Comparison of ENCODE assay signal across 24 cellular contexts in the genomic region with DNA sequence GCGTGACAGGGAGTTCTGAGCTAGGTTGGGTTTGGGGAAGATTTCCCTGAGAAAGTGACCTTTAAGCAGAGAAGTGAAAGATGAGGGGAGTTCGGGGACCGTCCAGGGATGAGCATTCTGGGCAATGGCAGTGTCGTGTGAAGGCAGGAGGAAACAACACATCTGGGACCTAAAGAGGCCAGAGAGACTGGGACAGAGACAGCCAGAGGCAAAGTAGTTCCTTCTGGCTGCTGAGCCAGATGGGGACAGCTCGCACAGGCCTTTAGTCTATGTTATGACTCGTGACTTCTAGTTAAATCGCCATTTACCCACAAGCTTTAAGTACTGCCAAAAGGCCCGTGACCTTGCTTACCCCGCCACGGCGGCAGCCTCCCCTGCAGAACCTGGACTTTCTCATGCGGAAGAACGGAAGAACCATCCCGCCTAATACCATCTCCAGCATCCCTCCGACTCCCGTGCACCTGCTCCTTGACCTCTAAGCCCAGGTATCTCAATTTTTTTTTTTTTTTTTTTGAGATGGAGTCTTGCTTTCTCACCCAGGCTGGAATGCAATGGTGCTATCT. TPM values are rescaled to one million over a fixed set of nuclear protein-coding genes. Genes with fewer than 3 reads are reported as not detected.
DNase-seq lines count a peak whose midpoint lies in the region; ATAC-seq and TF ChIP-seq lines count a peak whose summit lies in the region.
"Had no signal": no experiment of that assay in that cellular context is flagged by ENCODE, and none has a peak within 500 bp of the region (broad histone marks: within the 10 kb centered on the region; RNA-seq: fewer than 3 reads in every experiment).

No MANE protein-coding gene starts in this region.

- H3K9me3 ChIP-seq in BE2C = no peaks in the 10 kb centered on the region
- H3K9me3 ChIP-seq: adrenal gland, suprapubic skin, upper lobe of right lung had no signal

- H3K9me3 Mint-ChIP-seq in natural killer cell treated with Interleukin-12 subunit alpha and Interleukin-12 subunit beta and Interleukin-15 and Interleukin-18, amount 100 ng/mL, for 72 hours = no peaks in the 10 kb centered on the region
- H3K9me3 Mint-ChIP-seq in natural killer cell (no peaks in the 10 kb centered on the region), glutamatergic neuron (ENCODE audit: unreplicated experiment) (peaks cover 2% of the 10 kb centered on the region), T-cell (no peaks in the 10 kb centered on the region)
- H3K9me3 Mint-ChIP-seq: activated T-cell treated with anti-CD3 and anti-CD28 coated beads, Interleukin-2, amount 50 U/mL, for 4 hours; CD4-positive, alpha-beta T cell; mesothelial cell of epicardium; naive B cell had no signal

- DNase-seq in natural killer cell treated with Interleukin-12 subunit alpha and Interleukin-12 subunit beta and Interleukin-15 and Interleukin-18, amount 100 ng/mL, for 72 hours (ENCODE audit: low spot score) = peak; percentile 13
- no peak for DNase-seq in natural killer cell
- DNase-seq in MV-4-11 (lab: John Stamatoyannopoulos, UW) = peak; percentile 30
- DNase-seq in glutamatergic neuron = no peak
- no peak for DNase-seq in C1 segment of cervical spinal cord (lab: John Stamatoyannopoulos, UW)
- DNase-seq in T-cell = no peak
- DNase-seq in BE2C = no peak
- DNase-seq: activated CD4-positive, alpha-beta T cell treated with anti-CD3 and anti-CD28 coated beads for 36 hours; activated naive CD4-positive, alpha-beta T cell; activated T-cell treated with anti-CD3 and anti-CD28 coated beads, Interleukin-2, amount 50 U/mL, for 4 hours; adrenal gland; CD4-positive, alpha-beta T cell; GOT3; Kasumi-1; naive B cell; NCI-H1105 treated with DMSO at 0.1 percent for 48 hours; NCI-H1930; NCI-H526; stimulated activated CD4-positive, alpha-beta T cell treated with anti-CD3 and anti-CD28 coated beads, Interleukin-1b, Interleukin-23, amount 100 ng/mL, for 48 hours; upper lobe of right lung had no signal

- H3K4me3 ChIP-seq in BE2C (ENCODE audit: low read depth, low read length) = no peak overlapping the region
- H3K4me3 ChIP-seq: adrenal gland, smooth muscle cell, suprapubic skin, upper lobe of right lung had no signal

- ATAC-seq in natural killer cell treated with Interleukin-12 subunit alpha and Interleukin-12 subunit beta and Interleukin-15 and Interleukin-18, amount 100 ng/mL, for 72 hours = no peak
- ATAC-seq in natural killer cell (no peak), T-cell (replicated peaks in 1 of 4) (no peak)
- ATAC-seq: activated CD4-positive, alpha-beta T cell treated with anti-CD3 and anti-CD28 coated beads for 36 hours; activated T-cell treated with anti-CD3 and anti-CD28 coated beads, Interleukin-2, amount 50 U/mL, for 4 hours; upper lobe of right lung had no signal

- H3K27me3 Mint-ChIP-seq in natural killer cell treated with Interleukin-12 subunit alpha and Interleukin-12 subunit beta and Interleukin-15 and Interleukin-18, amount 100 ng/mL, for 72 hours = no peaks in the 10 kb centered on the region
- H3K27me3 Mint-ChIP-seq in natural killer cell (ENCODE audit: low read depth in 2 of 2) (no peaks in the 10 kb centered on the region), glutamatergic neuron (ENCODE audit: unreplicated experiment) (peaks cover 7% of the 10 kb centered on the region), T-cell (no peaks in the 10 kb centered on the region)
- H3K27me3 Mint-ChIP-seq: activated CD4-positive, alpha-beta T cell treated with anti-CD3 and anti-CD28 coated beads for 36 hours; CD4-positive, alpha-beta T cell; naive B cell had no signal

- H3K36me3 Mint-ChIP-seq in natural killer cell treated with Interleukin-12 subunit alpha and Interleukin-12 subunit beta and Interleukin-15 and Interleukin-18, amount 100 ng/mL, for 72 hours = peaks cover 19% of the 10 kb centered on the region
- peaks cover 7% of the 10 kb centered on the region for H3K36me3 Mint-ChIP-seq in natural killer cell
- peaks cover 12% of the 10 kb centered on the region for H3K36me3 Mint-ChIP-seq in glutamatergic neuron (ENCODE audit: unreplicated experiment)
- peaks cover 28% of the 10 kb centered on the region for H3K36me3 Mint-ChIP-seq in T-cell

- H3K27ac Mint-ChIP-seq in natural killer cell treated with Interleukin-12 subunit alpha and Interleukin-12 subunit beta and Interleukin-15 and Interleukin-18, amount 100 ng/mL, for 72 hours = peak overlapping the region; percentile 94 to 99
- H3K27ac Mint-ChIP-seq in natural killer cell = peak overlapping the region in 1 of 2 donors; percentile 12
- H3K27ac Mint-ChIP-seq in glutamatergic neuron (ENCODE audit: unreplicated experiment) = peak overlapping the region; percentile 46
- H3K27ac Mint-ChIP-seq in T-cell = peak overlapping the region in 1 of 2 donors; percentile 28
- H3K27ac Mint-ChIP-seq: activated CD4-positive, alpha-beta T cell treated with anti-CD3 and anti-CD28 coated beads for 36 hours; mesothelial cell of epicardium had no signal

- CTCF ChIA-PET in T-cell (lab: Charles Lee) = no interaction called here

- no peaks in the 10 kb centered on the region for H3K36me3 ChIP-seq in BE2C

- no peak for TF ChIP-seq CTCF in natural killer cell (IDR thresholded peaks at IDR 0.05)
- no peak for TF ChIP-seq CTCF in glutamatergic neuron (IDR thresholded peaks at IDR 0.05; ENCODE audit: partially characterized antibody, unreplicated experiment)
- TF ChIP-seq CTCF in BE2C (IDR thresholded peaks at IDR 0.05; ENCODE audit: low read depth, low read length) = no peak

- peaks cover 71 to 75% of the 10 kb centered on the region in 2 donors for H3K4me1 Mint-ChIP-seq in natural killer cell treated with Interleukin-12 subunit alpha and Interleukin-12 subunit beta and Interleukin-15 and Interleukin-18, amount 100 ng/mL, for 72 hours (ENCODE audit: low read depth in 2 of 2)
- H3K4me1 Mint-ChIP-seq in natural killer cell (peaks cover 18 to 36% of the 10 kb centered on the region in 2 donors), glutamatergic neuron (ENCODE audit: low read depth, unreplicated experiment) (peaks cover 5% of the 10 kb centered on the region), T-cell (peaks cover 2 to 13% (median 6%) of the 10 kb centered on the region in 3 donors)

- H3K4me1 ChIP-seq in BE2C = no peaks in the 10 kb centered on the region
- H3K4me1 ChIP-seq: suprapubic skin, upper lobe of right lung had no signal

- peak overlapping the region; percentile 21 for H3K4me3 Mint-ChIP-seq in natural killer cell treated with Interleukin-12 subunit alpha and Interleukin-12 subunit beta and Interleukin-15 and Interleukin-18, amount 100 ng/mL, for 72 hours
- H3K4me3 Mint-ChIP-seq in natural killer cell (no peak overlapping the region), glutamatergic neuron (ENCODE audit: unreplicated experiment) (no peak overlapping the region), T-cell (no peak overlapping the region)
- H3K4me3 Mint-ChIP-seq: activated CD4-positive, alpha-beta T cell treated with anti-CD3 and anti-CD28 coated beads for 36 hours; activated T-cell treated with anti-CD3 and anti-CD28 coated beads, Interleukin-2, amount 50 U/mL, for 4 hours; CD4-positive, alpha-beta T cell; mesothelial cell of epicardium; naive B cell had no signal

- H3K27me3 ChIP-seq in BE2C = no peaks in the 10 kb centered on the region
- H3K27me3 ChIP-seq: adrenal gland, suprapubic skin, upper lobe of right lung had no signal

- POLR2A ChIA-PET in T-cell (lab: Charles Lee) = interaction anchor here in 1 of 2 donors (1.0 kb wide), 1 partner anchor 216 kb away, joined by 3 read pairs; no protein-coding TSS in a partner anchor

- intact Hi-C loops in natural killer cell (cut with micrococcal nuclease) = no loop called here

RNA-seq across cellular contexts. Expression of a gene that starts 8.5 kb away (rescaled TPM):
- total RNA-seq in natural killer cell treated with Interleukin-12 subunit alpha and Interleukin-12 subunit beta and Interleukin-15 and Interleukin-18, amount 100 ng/mL, for 72 hours = 10 to 100 TPM; 27.2 to 34.6 TPM
- 10 to 100 TPM in 2 of 3 donors, 1 to 10 TPM in 1; 9.1 to 15.0 (median 10.5) TPM for total RNA-seq in natural killer cell
- total RNA-seq in glutamatergic neuron (ENCODE audit: unreplicated experiment) = 12.5 TPM
- total RNA-seq in T-cell = 10 to 100 TPM in 4 of 5 donors, 1 to 10 TPM in 1; 9.0 to 33.1 (median 28.6) TPM
- polyA plus RNA-seq in BE2C (2012; ENCODE audit: insufficient read depth, insufficient read length, low read depth) = 15.0 TPM

RNA-seq across cellular contexts. Expression of a gene that starts 12.3 kb away (rescaled TPM):
- 100 to 1,000 TPM; 834 to 935 TPM for total RNA-seq in natural killer cell treated with Interleukin-12 subunit alpha and Interleukin-12 subunit beta and Interleukin-15 and Interleukin-18, amount 100 ng/mL, for 72 hours
- total RNA-seq in natural killer cell = 100 to 1,000 TPM; 314 to 374 (median 335) TPM
- total RNA-seq in glutamatergic neuron (ENCODE audit: unreplicated experiment) = 106 TPM
- 100 to 1,000 TPM; 247 to 374 (median 325) TPM for total RNA-seq in T-cell
- polyA plus RNA-seq in BE2C (2012; ENCODE audit: insufficient read depth, insufficient read length, low read depth) = 73.0 TPM

RNA-seq across cellular contexts. Expression of a gene that starts 16.9 kb away (rescaled TPM):
- total RNA-seq in natural killer cell treated with Interleukin-12 subunit alpha and Interleukin-12 subunit beta and Interleukin-15 and Interleukin-18, amount 100 ng/mL, for 72 hours = 1 to 10 TPM; 1.0 to 2.3 TPM
- 1 to 10 TPM in 1 of 3 donors, under 1 TPM in 2; 0.52 to 3.5 (median 0.93) TPM for total RNA-seq in natural killer cell
- total RNA-seq in glutamatergic neuron (ENCODE audit: unreplicated experiment) = not detected
- 1 to 10 TPM in 1 of 5 donors, under 1 TPM in 4; 0.29 to 1.4 (median 0.44) TPM for total RNA-seq in T-cell
- not detected for polyA plus RNA-seq in BE2C (2012; ENCODE audit: insufficient read depth, insufficient read length, low read depth)
- total RNA-seq: SK-MEL-5, smooth muscle cell had no signal
- polyA plus RNA-seq: smooth muscle cell had no signal

RNA-seq across cellular contexts. Expression of a gene that starts 17.0 kb away (rescaled TPM):
- 10 to 100 TPM; 22.6 to 46.3 TPM for total RNA-seq in natural killer cell treated with Interleukin-12 subunit alpha and Interleukin-12 subunit beta and Interleukin-15 and Interleukin-18, amount 100 ng/mL, for 72 hours
- total RNA-seq in natural killer cell (10 to 100 TPM in 2 of 3 donors, 1 to 10 TPM in 1; 4.0 to 31.8 (median 16.0) TPM), glutamatergic neuron (ENCODE audit: unreplicated experiment) (not detected), T-cell (10 to 100 TPM in 1 of 5 donors, 1 to 10 TPM in 4; 2.5 to 11.2 (median 3.1) TPM)
- polyA plus RNA-seq in BE2C (2012; ENCODE audit: insufficient read depth, insufficient read length, low read depth) = 0.99 TPM

RNA-seq across cellular contexts. Expression of a gene that starts 18.8 kb away (rescaled TPM):
- 100 to 1,000 TPM in 1 of 2 donors, 10 to 100 TPM in 1; 76.9 to 161 TPM for total RNA-seq in natural killer cell treated with Interleukin-12 subunit alpha and Interleukin-12 subunit beta and Interleukin-15 and Interleukin-18, amount 100 ng/mL, for 72 hours
- 10 to 100 TPM; 32.3 to 45.8 (median 43.5) TPM for total RNA-seq in natural killer cell
- total RNA-seq in glutamatergic neuron (ENCODE audit: unreplicated experiment) = 63.7 TPM
- 10 to 100 TPM; 50.0 to 88.3 (median 85.0) TPM for total RNA-seq in T-cell
- polyA plus RNA-seq in BE2C (2012; ENCODE audit: insufficient read depth, insufficient read length, low read depth) = 57.1 TPM

Comparison
In these comparisons a context has a peak if more than half of its experiments do, and no peak if none do; other contexts are left out.
1. DNase-seq: peak in natural killer cell treated with Interleukin-12 subunit alpha and Interleukin-12 subunit beta and Interleukin-15 and Interleukin-18, amount 100 ng/mL, for 72 hours (single experiment) and MV-4-11 (single experiment); none in natural killer cell (single experiment), glutamatergic neuron (single experiment), C1 segment of cervical spinal cord (0 of 14), T-cell (0 of 34) and BE2C (single experiment).